ENCODE assay signal across 8 cellular contexts in genomic region chr6:156780962-156781705, GRCh38. TPM values are rescaled to one million over a fixed set of nuclear protein-coding genes. Genes with fewer than 3 reads are reported as not detected.
DNase-seq lines count a peak whose midpoint lies in the region; ATAC-seq, FAIRE-seq and TF ChIP-seq lines count a peak whose summit lies in the region.

No MANE protein-coding gene starts in this region.

- peak overlapping the region; percentile 87 to 96 (median 92) for H3K4me3 Mint-ChIP-seq in IgD-negative memory B cell

- ATAC-seq in GM18519 (IDR thresholded peaks at IDR 0.05; ENCODE audit: low FRiP score, unreplicated experiment) (no peak), HG03469 (IDR thresholded peaks at IDR 0.05; ENCODE audit: unreplicated experiment) (no peak)

- DNase-seq in AG10803 (ENCODE audit: low read depth) (no peak), bronchial epithelial cell (ENCODE audit: low read depth) (peak; percentile 22), NCI-H345 (lab: John Stamatoyannopoulos, UW) (no peak), NCI-H1048 (lab: John Stamatoyannopoulos, UW) (no peak)

- H3K4me1 ChIP-seq in muscle layer of duodenum (ENCODE audit: control insufficient read depth in 1 of 2, insufficient read depth in 2 of 2, low read length in 2 of 2): peaks cover 4 to 38% of the 10 kb centered on the region in 2 donors

- H3K27ac ChIP-seq in muscle layer of duodenum (ENCODE audit: low read length): peak overlapping the region; percentile 95

- no peaks in the 10 kb centered on the region for H3K36me3 ChIP-seq in bronchial epithelial cell (ENCODE audit: control insufficient read depth, insufficient read depth, low read length)
- H3K36me3 ChIP-seq in muscle layer of duodenum (ENCODE audit: control insufficient read depth in 1 of 2, insufficient read depth in 2 of 2, low read length in 2 of 2): peaks cover 0 to 13% of the 10 kb centered on the region in 2 donors

- peaks cover 0 to 2% (median 0%) of the 10 kb centered on the region in 3 donors for H3K9me3 Mint-ChIP-seq in IgD-negative memory B cell

- no peaks in the 10 kb centered on the region for H3K9me3 ChIP-seq in muscle layer of duodenum (ENCODE audit: control insufficient read depth in 1 of 2, low read length in 2 of 2)

- no peaks in the 10 kb centered on the region for H3K27me3 Mint-ChIP-seq in IgD-negative memory B cell

- peak overlapping the region; percentile 87 for H3K4me3 ChIP-seq in AG10803 (ENCODE audit: low read length)
- H3K4me3 ChIP-seq in bronchial epithelial cell (ENCODE audit: low read depth, low read length): peak overlapping the region; percentile 29
- H3K4me3 ChIP-seq in muscle layer of duodenum (ENCODE audit: low read depth in 1 of 2, low read length in 2 of 2): peak overlapping the region; percentile 82 to 97

- TF ChIP-seq CTCF in AG10803 (conservative IDR thresholded peaks at IDR 0.05; ENCODE audit: low read length) (no peak), bronchial epithelial cell (IDR thresholded peaks at IDR 0.05; ENCODE audit: insufficient read depth, low read length, severe bottlenecking) (no peak)

- no peaks in the 10 kb centered on the region for H3K27me3 ChIP-seq in bronchial epithelial cell (ENCODE audit: control insufficient read depth, insufficient read depth, low read length)
- no peaks in the 10 kb centered on the region for H3K27me3 ChIP-seq in muscle layer of duodenum (ENCODE audit: low read depth, low read length)

- H3K36me3 Mint-ChIP-seq in IgD-negative memory B cell: no peaks in the 10 kb centered on the region

- peaks cover 27 to 41% (median 41%) of the 10 kb centered on the region in 3 donors for H3K4me1 Mint-ChIP-seq in IgD-negative memory B cell

- FAIRE-seq in bronchial epithelial cell (lab: Jason Lieb, UNC): no peak

- H3K27ac Mint-ChIP-seq in IgD-negative memory B cell: peak overlapping the region; percentile 87 to 94 (median 92)

RNA-seq across cellular contexts. Expression of gene ARID1B, which starts 4.0 kb away (rescaled TPM):
- polyA plus RNA-seq in IgD-negative memory B cell: 21.9 TPM
- 16.3 and 27.5 TPM in 2 replicates for total RNA-seq in bronchial epithelial cell

Comparison
In these comparisons a context has a peak if more than half of its experiments do, and no peak if none do; other contexts are left out.
1. H3K4me3 ChIP-seq: peak in every context shown above with its lines; median percentile 90 in muscle layer of duodenum; 87 in AG10803; 29 in bronchial epithelial cell.